8 cellular contexts compared by ENCODE assay signal in the genomic region with DNA sequence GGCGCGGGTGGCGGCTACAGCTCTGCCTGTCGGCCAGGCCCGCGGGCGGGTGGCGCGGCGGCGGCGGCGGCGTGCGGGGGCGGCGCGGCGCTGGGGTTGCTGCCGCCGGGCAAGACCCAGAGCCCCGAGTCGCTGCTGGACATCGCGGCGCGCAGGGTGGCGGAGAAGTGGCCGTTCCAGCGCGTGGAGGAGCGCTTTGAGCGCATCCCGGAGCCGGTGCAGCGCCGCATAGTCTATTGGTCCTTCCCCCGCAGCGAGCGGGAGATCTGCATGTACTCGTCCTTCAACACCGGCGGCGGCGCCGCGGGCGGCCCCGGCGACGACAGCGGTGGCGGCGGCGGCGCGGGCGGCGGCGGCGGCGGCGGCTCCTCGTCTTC. TPM values are rescaled to one million over a fixed set of nuclear protein-coding genes. Genes with fewer than 3 reads are reported as not detected.
DNase-seq lines count a peak whose midpoint lies in the region; ATAC-seq, FAIRE-seq and TF ChIP-seq lines count a peak whose summit lies in the region.

No MANE protein-coding gene starts in this region.

- peak overlapping the region; percentile 63 for H2BK120ac ChIP-seq in mesendoderm (ENCODE audit: low read depth, low read length)

- H4K5ac ChIP-seq in mesendoderm (ENCODE audit: low read length) = no peak overlapping the region

- H3K79me2 ChIP-seq in DND-41 (ENCODE audit: insufficient read depth, low read length) = peaks cover 5% of the 10 kb centered on the region; the same call in 1 of the 2 replicates
- H3K79me2 ChIP-seq in GM23248 (ENCODE audit: insufficient read depth) = peaks cover 46% of the 10 kb centered on the region
- H3K79me2 ChIP-seq in mesendoderm (ENCODE audit: control insufficient read depth, insufficient read depth, low read length) = peaks cover 38% of the 10 kb centered on the region

- H3K23ac ChIP-seq in mesendoderm (ENCODE audit: low read length) = no peak overlapping the region

- H3K27ac Mint-ChIP-seq in T-helper 1 cell treated with Interleukin-12 subunit alpha and Interleukin-12 subunit beta and Interleukin-4 antibody, amounts not matched to agents 30 μg/mL and 1 μg/mL, for 36 hours = peak overlapping the region; percentile 95

- DNase-seq in DND-41 (peak; percentile 27), GM23248 (peak; percentile 72), coronary artery (ENCODE audit: low spot score) (no peak), mesendoderm (peak; percentile 43), urothelium cell line (ENCODE audit: low spot score) (peak; percentile 18), SKM-1 treated with dmso at 0.1 percent for 144 hours (lab: John Stamatoyannopoulos, UW; ENCODE audit: unreplicated experiment) (no peak), NCI-H510A (lab: John Stamatoyannopoulos, UW) (no peak)

- no peaks in the 10 kb centered on the region for H3K9me2 ChIP-seq in GM23248 (ENCODE audit: insufficient read depth)

- H3K27me3 ChIP-seq in DND-41 (ENCODE audit: insufficient read depth, low read length, poor library complexity) (peaks cover 30% of the 10 kb centered on the region), GM23248 (replicated peaks; ENCODE audit: insufficient read depth) (no peaks in the 10 kb centered on the region), mesendoderm (ENCODE audit: insufficient read depth, low read length, poor library complexity) (peaks cover 2% of the 10 kb centered on the region)

- H3K18ac ChIP-seq in mesendoderm (ENCODE audit: low read length) = peak overlapping the region; percentile 97

- peak overlapping the region; percentile 94 for H3K4me3 Mint-ChIP-seq in T-helper 1 cell treated with Interleukin-12 subunit alpha and Interleukin-12 subunit beta and Interleukin-4 antibody, amounts not matched to agents 30 μg/mL and 1 μg/mL, for 36 hours

- H3K79me1 ChIP-seq in mesendoderm (ENCODE audit: low read length) = peaks cover 7% of the 10 kb centered on the region

- H2BK5ac ChIP-seq in mesendoderm (ENCODE audit: low read length) = no peak overlapping the region

- TF ChIP-seq CTCF in DND-41 (IDR thresholded peaks at IDR 0.05; ENCODE audit: borderline replicate concordance, extremely low read depth, low read length, poor library complexity, severe bottlenecking) = no peak
- TF ChIP-seq CTCF in coronary artery (IDR thresholded peaks at IDR 0.05) = no peak

- peak overlapping the region; percentile 95 for H3K56ac ChIP-seq in mesendoderm (ENCODE audit: low read length)

- H2BK15ac ChIP-seq in mesendoderm (replicated peaks; ENCODE audit: low read depth) = no peak overlapping the region

- in situ Hi-C loops in GM23248 (cut with MboI) = loop anchor here (25.0 kb wide), 1 partner anchor 645 kb away; no protein-coding TSS in a partner anchor

- H3K9ac ChIP-seq in DND-41 (ENCODE audit: low read depth, low read length) = peak overlapping the region; percentile 45; the same call in 1 of the 2 replicates
- H3K9ac ChIP-seq in GM23248 = peak overlapping the region; percentile 81
- H3K9ac ChIP-seq in mesendoderm (ENCODE audit: low read length) = peak overlapping the region; percentile 86

- peaks cover 13% of the 10 kb centered on the region for H3K36me3 Mint-ChIP-seq in T-helper 1 cell treated with Interleukin-12 subunit alpha and Interleukin-12 subunit beta and Interleukin-4 antibody, amounts not matched to agents 30 μg/mL and 1 μg/mL, for 36 hours (ENCODE audit: low read depth)

- peaks cover 36% of the 10 kb centered on the region for H3K4me1 Mint-ChIP-seq in T-helper 1 cell treated with Interleukin-12 subunit alpha and Interleukin-12 subunit beta and Interleukin-4 antibody, amounts not matched to agents 30 μg/mL and 1 μg/mL, for 36 hours (ENCODE audit: low read depth)

- H3K9me3 Mint-ChIP-seq in T-helper 1 cell treated with Interleukin-12 subunit alpha and Interleukin-12 subunit beta and Interleukin-4 antibody, amounts not matched to agents 30 μg/mL and 1 μg/mL, for 36 hours = no peaks in the 10 kb centered on the region

- peaks cover 47% of the 10 kb centered on the region for H3K27me3 Mint-ChIP-seq in T-helper 1 cell treated with Interleukin-12 subunit alpha and Interleukin-12 subunit beta and Interleukin-4 antibody, amounts not matched to agents 30 μg/mL and 1 μg/mL, for 36 hours (ENCODE audit: low read depth)

- H3F3A ChIP-seq in GM23248 (ENCODE audit: insufficient read depth) = peaks cover 27% of the 10 kb centered on the region

- H3K4me2 ChIP-seq in DND-41 (ENCODE audit: insufficient read depth, low read length) (peak overlapping the region; percentile 53; the same call in 1 of the 2 replicates), GM23248 (ENCODE audit: unreplicated experiment) (no peak overlapping the region), mesendoderm (ENCODE audit: low read length) (peak overlapping the region; percentile 57)

- H4K8ac ChIP-seq in mesendoderm (ENCODE audit: low read depth, low read length) = no peak overlapping the region

- peak overlapping the region in 1 of 2 experiments; percentile 65; a peak in 3 of 4 replicates for H3K4me3 ChIP-seq in DND-41 (ENCODE audit: low read depth in 1 of 2, low read length in 2 of 2)
- peak overlapping the region; percentile 85 for H3K4me3 ChIP-seq in GM23248
- peak overlapping the region; percentile 98 for H3K4me3 ChIP-seq in coronary artery
- peak overlapping the region; percentile 90 for H3K4me3 ChIP-seq in mesendoderm (ENCODE audit: low read length)

- FAIRE-seq in urothelium cell line (lab: Jason Lieb, UNC) = no peak

- H3K4me1 ChIP-seq in DND-41 (ENCODE audit: insufficient read depth, low read length) = peaks cover 20% of the 10 kb centered on the region
- peaks cover 38% of the 10 kb centered on the region for H3K4me1 ChIP-seq in GM23248 (ENCODE audit: insufficient read depth)
- peaks cover 31% of the 10 kb centered on the region for H3K4me1 ChIP-seq in mesendoderm (ENCODE audit: control insufficient read depth, low read depth, low read length)

- no peak overlapping the region for H2AFZ ChIP-seq in DND-41 (ENCODE audit: low read depth, low read length)
- H2AFZ ChIP-seq in GM23248 = no peak overlapping the region

- WGBS in GM23248 (ENCODE audit: low coverage in 1 of 2, low lambda C conversion rate in 2 of 2, missing lambda C conversion rate in 2 of 2), 2 experiments = 0 to 2% methylated on average over 2 to 44 of the region's 64 CpGs
- no CpG with 5 or more reads among the region's 64 CpGs for WGBS in mesendoderm (ENCODE audit: extremely low coverage, insufficient coverage, low lambda C conversion rate)

- peaks cover 10% of the 10 kb centered on the region for H4K20me1 ChIP-seq in DND-41 (ENCODE audit: insufficient read depth, low read length)
- peaks cover 15% of the 10 kb centered on the region; the same call in 1 of the 2 replicates for H4K20me1 ChIP-seq in GM23248 (ENCODE audit: insufficient read depth)

- peak overlapping the region; percentile 82 for H3K4ac ChIP-seq in mesendoderm (ENCODE audit: low read depth, low read length)

- H3K36me3 ChIP-seq in DND-41 (ENCODE audit: insufficient read depth, low read length) (no peaks in the 10 kb centered on the region), GM23248 (ENCODE audit: low read depth) (no peaks in the 10 kb centered on the region), mesendoderm (ENCODE audit: control insufficient read depth, insufficient read depth, low read length) (no peaks in the 10 kb centered on the region)

- H3K9me3 ChIP-seq in DND-41 (ENCODE audit: insufficient read depth, low read length, severe bottlenecking) (no peaks in the 10 kb centered on the region), GM23248 (ENCODE audit: low read depth) (no peaks in the 10 kb centered on the region)

- no peak overlapping the region for H2AK5ac ChIP-seq in mesendoderm (ENCODE audit: low read length)

- no peak for ATAC-seq in DND-41 (ENCODE audit: insufficient read depth, low read depth)

- H3K27ac ChIP-seq in DND-41 (ENCODE audit: low read length) (no peak overlapping the region), GM23248 (peak overlapping the region; percentile 82), coronary artery (peak overlapping the region; percentile 73 to 98), mesendoderm (ENCODE audit: low read depth, low read length) (peak overlapping the region; percentile 64)

RNA-seq across cellular contexts. Expression of gene ZSWIM6, which starts 0.3 kb away (rescaled TPM):
- 3.9 and 4.8 TPM in 2 replicates for total RNA-seq in GM23248 (2014; rRNA removed; shearing (Covaris generic))
- 0.96 and 1.5 TPM in 2 replicates for polyA plus RNA-seq in GM23248 (2016; fragmentation: Nextera tagmentation; extraction: Ambion mirVana)
- polyA plus RNA-seq in mesendoderm (2013, experiment 1 of 2) = 8.2 TPM
- 8.1 TPM for polyA plus RNA-seq in mesendoderm (2013, experiment 2 of 2)

Comparison
In these comparisons a context has a peak if more than half of its experiments do, and no peak if none do; other contexts are left out.
1. DNase-seq: peak in DND-41 (single experiment), GM23248 (single experiment), mesendoderm (single experiment) and urothelium cell line (single experiment); none in coronary artery (single experiment), SKM-1 treated with dmso at 0.1 percent for 144 hours (single experiment) and NCI-H510A (single experiment).
2. Peak in every context shown above with its lines, with median percentiles within 50 percentile points of each other: H3K9ac ChIP-seq.